1 cellular context compared by ENCODE assay signal in the genomic region with DNA sequence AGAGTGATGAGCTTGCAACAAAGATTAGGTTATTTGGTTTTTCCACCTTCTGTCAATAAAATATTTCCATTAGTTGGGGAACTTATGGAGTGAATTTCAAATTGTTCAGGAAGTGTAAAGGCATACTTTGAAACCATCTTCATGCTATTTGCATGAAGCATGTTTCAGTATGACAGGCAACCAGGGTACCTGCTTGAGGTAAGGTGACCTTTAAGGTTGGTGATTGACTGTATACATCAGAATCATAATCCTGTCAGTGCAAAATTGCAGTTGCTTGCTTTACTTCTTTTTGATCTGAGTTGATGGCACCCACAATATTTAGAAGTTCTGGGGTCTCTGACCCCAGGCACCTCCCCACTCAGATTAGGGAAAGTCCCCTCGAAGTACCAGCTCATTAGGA.
TF ChIP-seq lines count a peak whose summit lies in the region.

No MANE protein-coding gene starts in this region.

TF ChIP-seq in HEK293, 187 proteins besides CTCF, POLR2A, EP300 and RAD21:
- TF ChIP-seq, protein P1, sequence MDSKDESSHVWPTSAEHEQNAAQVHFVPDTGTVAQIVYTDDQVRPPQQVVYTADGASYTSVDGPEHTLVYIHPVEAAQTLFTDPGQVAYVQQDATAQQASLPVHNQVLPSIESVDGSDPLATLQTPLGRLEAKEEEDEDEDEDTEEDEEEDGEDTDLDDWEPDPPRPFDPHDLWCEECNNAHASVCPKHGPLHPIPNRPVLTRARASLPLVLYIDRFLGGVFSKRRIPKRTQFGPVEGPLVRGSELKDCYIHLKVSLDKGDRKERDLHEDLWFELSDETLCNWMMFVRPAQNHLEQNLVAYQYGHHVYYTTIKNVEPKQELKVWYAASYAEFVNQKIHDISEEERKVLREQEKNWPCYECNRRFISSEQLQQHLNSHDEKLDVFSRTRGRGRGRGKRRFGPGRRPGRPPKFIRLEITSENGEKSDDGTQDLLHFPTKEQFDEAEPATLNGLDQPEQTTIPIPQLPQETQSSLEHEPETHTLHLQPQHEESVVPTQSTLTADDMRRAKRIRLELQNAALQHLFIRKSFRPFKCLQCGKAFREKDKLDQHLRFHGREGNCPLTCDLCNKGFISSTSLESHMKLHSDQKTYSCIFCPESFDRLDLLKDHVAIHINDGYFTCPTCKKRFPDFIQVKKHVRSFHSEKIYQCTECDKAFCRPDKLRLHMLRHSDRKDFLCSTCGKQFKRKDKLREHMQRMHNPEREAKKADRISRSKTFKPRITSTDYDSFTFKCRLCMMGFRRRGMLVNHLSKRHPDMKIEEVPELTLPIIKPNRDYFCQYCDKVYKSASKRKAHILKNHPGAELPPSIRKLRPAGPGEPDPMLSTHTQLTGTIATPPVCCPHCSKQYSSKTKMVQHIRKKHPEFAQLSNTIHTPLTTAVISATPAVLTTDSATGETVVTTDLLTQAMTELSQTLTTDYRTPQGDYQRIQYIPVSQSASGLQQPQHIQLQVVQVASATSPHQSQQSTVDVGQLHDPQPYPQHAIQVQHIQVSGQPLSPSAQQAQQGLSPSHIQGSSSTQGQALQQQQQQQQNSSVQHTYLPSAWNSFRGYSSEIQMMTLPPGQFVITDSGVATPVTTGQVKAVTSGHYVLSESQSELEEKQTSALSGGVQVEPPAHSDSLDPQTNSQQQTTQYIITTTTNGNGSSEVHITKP (tag by site-specific recombination; IDR thresholded peaks at IDR 0.05), result peak; percentile 6; the same call in 1 of the 2 replicates
- TF ChIP-seq ZNF560 (tag by site-specific recombination; IDR thresholded peaks at IDR 0.05; ENCODE audit: borderline replicate concordance), result no peak
